ENCODE assay signal across 2 cellular contexts in the genomic region with DNA sequence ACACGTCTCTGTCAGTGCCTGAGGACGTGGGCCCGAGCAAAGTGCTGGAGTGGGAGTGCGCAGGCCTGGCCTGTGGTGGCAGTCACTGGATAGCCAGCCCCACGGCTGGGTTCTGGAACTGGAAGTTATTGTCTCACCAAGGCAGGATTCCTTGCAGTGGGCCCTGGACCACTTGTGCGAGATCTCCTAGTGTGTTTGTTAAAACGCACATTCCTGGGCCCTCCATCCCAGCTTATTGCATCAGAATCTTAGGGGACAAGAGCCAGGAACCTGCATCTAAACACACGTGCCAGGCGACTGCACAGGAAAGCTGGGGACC.
TF ChIP-seq lines count a peak whose summit lies in the region.

No MANE protein-coding gene starts in this region.

TF ChIP-seq in liver, 16 proteins besides CTCF, POLR2A, EP300 and RAD21:
- TF ChIP-seq JUND (IDR thresholded peaks at IDR 0.05) (no peak), FOXA1 (IDR thresholded peaks at IDR 0.05) (no peak), FOXA2 (IDR thresholded peaks at IDR 0.05) (no peak), TAF1 (conservative IDR thresholded peaks at IDR 0.05) (no peak), NR2F2 (IDR thresholded peaks at IDR 0.05) (no peak), YY1 (IDR thresholded peaks at IDR 0.05) (no peak), SP1 (IDR thresholded peaks at IDR 0.05) (no peak), EGR1 (IDR thresholded peaks at IDR 0.05; ENCODE audit: low read depth in 2 of 2) (no peak), GABPA (IDR thresholded peaks at IDR 0.05 in 1 of 2, conservative IDR thresholded peaks at IDR 0.05 in 1 of 2) (no peak), RXRA (IDR thresholded peaks at IDR 0.05) (no peak), HNF4G (IDR thresholded peaks at IDR 0.05) (no peak), HNF4A (conservative IDR thresholded peaks at IDR 0.05) (no peak)
- TF ChIP-seq, protein P1, sequence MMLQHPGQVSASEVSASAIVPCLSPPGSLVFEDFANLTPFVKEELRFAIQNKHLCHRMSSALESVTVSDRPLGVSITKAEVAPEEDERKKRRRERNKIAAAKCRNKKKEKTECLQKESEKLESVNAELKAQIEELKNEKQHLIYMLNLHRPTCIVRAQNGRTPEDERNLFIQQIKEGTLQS (IDR thresholded peaks at IDR 0.05): no peak
- TF ChIP-seq, protein P2, sequence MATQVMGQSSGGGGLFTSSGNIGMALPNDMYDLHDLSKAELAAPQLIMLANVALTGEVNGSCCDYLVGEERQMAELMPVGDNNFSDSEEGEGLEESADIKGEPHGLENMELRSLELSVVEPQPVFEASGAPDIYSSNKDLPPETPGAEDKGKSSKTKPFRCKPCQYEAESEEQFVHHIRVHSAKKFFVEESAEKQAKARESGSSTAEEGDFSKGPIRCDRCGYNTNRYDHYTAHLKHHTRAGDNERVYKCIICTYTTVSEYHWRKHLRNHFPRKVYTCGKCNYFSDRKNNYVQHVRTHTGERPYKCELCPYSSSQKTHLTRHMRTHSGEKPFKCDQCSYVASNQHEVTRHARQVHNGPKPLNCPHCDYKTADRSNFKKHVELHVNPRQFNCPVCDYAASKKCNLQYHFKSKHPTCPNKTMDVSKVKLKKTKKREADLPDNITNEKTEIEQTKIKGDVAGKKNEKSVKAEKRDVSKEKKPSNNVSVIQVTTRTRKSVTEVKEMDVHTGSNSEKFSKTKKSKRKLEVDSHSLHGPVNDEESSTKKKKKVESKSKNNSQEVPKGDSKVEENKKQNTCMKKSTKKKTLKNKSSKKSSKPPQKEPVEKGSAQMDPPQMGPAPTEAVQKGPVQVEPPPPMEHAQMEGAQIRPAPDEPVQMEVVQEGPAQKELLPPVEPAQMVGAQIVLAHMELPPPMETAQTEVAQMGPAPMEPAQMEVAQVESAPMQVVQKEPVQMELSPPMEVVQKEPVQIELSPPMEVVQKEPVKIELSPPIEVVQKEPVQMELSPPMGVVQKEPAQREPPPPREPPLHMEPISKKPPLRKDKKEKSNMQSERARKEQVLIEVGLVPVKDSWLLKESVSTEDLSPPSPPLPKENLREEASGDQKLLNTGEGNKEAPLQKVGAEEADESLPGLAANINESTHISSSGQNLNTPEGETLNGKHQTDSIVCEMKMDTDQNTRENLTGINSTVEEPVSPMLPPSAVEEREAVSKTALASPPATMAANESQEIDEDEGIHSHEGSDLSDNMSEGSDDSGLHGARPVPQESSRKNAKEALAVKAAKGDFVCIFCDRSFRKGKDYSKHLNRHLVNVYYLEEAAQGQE (IDR thresholded peaks at IDR 0.05): no peak
- TF ChIP-seq, protein P3, sequence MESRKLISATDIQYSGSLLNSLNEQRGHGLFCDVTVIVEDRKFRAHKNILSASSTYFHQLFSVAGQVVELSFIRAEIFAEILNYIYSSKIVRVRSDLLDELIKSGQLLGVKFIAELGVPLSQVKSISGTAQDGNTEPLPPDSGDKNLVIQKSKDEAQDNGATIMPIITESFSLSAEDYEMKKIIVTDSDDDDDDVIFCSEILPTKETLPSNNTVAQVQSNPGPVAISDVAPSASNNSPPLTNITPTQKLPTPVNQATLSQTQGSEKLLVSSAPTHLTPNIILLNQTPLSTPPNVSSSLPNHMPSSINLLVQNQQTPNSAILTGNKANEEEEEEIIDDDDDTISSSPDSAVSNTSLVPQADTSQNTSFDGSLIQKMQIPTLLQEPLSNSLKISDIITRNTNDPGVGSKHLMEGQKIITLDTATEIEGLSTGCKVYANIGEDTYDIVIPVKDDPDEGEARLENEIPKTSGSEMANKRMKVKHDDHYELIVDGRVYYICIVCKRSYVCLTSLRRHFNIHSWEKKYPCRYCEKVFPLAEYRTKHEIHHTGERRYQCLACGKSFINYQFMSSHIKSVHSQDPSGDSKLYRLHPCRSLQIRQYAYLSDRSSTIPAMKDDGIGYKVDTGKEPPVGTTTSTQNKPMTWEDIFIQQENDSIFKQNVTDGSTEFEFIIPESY (IDR thresholded peaks at IDR 0.05): no peak
- TF ChIP-seq, protein P4, sequence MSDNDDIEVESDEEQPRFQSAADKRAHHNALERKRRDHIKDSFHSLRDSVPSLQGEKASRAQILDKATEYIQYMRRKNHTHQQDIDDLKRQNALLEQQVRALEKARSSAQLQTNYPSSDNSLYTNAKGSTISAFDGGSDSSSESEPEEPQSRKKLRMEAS (IDR thresholded peaks at IDR 0.05): no peak

TF ChIP-seq in HepG2, 621 proteins besides CTCF, POLR2A, EP300 and RAD21:
- TF ChIP-seq CCDC6 (CRISPR knock-in tag; IDR thresholded peaks at IDR 0.05): no peak
- TF ChIP-seq CHD2 (IDR thresholded peaks at IDR 0.05; ENCODE audit: low read depth, low read length): no peak
- TF ChIP-seq, protein P5, sequence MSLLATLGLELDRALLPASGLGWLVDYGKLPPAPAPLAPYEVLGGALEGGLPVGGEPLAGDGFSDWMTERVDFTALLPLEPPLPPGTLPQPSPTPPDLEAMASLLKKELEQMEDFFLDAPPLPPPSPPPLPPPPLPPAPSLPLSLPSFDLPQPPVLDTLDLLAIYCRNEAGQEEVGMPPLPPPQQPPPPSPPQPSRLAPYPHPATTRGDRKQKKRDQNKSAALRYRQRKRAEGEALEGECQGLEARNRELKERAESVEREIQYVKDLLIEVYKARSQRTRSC (CRISPR knock-in tag; IDR thresholded peaks at IDR 0.05; ENCODE audit: low read depth): no peak
- no peak for TF ChIP-seq NR2C2 (CRISPR knock-in tag; IDR thresholded peaks at IDR 0.05; ENCODE audit: borderline replicate concordance)
- TF ChIP-seq, protein P6, sequence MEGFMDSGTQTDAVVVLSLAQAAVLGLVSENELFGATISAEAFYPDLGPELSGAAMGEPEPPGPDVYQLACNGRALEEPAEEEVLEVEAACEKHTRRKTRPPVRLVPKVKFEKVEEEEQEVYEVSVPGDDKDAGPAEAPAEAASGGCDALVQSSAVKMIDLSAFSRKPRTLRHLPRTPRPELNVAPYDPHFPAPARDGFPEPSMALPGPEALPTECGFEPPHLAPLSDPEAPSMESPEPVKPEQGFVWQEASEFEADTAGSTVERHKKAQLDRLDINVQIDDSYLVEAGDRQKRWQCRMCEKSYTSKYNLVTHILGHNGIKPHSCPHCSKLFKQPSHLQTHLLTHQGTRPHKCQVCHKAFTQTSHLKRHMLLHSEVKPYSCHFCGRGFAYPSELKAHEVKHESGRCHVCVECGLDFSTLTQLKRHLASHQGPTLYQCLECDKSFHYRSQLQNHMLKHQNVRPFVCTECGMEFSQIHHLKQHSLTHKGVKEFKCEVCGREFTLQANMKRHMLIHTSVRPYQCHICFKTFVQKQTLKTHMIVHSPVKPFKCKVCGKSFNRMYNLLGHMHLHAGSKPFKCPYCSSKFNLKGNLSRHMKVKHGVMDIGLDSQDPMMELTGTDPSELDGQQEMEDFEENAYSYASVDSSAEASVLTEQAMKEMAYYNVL (CRISPR knock-in tag; IDR thresholded peaks at IDR 0.05; ENCODE audit: borderline replicate concordance): no peak
- TF ChIP-seq, protein P7, sequence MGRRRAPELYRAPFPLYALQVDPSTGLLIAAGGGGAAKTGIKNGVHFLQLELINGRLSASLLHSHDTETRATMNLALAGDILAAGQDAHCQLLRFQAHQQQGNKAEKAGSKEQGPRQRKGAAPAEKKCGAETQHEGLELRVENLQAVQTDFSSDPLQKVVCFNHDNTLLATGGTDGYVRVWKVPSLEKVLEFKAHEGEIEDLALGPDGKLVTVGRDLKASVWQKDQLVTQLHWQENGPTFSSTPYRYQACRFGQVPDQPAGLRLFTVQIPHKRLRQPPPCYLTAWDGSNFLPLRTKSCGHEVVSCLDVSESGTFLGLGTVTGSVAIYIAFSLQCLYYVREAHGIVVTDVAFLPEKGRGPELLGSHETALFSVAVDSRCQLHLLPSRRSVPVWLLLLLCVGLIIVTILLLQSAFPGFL (CRISPR knock-in tag; IDR thresholded peaks at IDR 0.05): no peak
- TF ChIP-seq, protein P8, sequence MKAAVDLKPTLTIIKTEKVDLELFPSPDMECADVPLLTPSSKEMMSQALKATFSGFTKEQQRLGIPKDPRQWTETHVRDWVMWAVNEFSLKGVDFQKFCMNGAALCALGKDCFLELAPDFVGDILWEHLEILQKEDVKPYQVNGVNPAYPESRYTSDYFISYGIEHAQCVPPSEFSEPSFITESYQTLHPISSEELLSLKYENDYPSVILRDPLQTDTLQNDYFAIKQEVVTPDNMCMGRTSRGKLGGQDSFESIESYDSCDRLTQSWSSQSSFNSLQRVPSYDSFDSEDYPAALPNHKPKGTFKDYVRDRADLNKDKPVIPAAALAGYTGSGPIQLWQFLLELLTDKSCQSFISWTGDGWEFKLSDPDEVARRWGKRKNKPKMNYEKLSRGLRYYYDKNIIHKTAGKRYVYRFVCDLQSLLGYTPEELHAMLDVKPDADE (CRISPR knock-in tag; IDR thresholded peaks at IDR 0.05): no peak
- TF ChIP-seq, protein P9, sequence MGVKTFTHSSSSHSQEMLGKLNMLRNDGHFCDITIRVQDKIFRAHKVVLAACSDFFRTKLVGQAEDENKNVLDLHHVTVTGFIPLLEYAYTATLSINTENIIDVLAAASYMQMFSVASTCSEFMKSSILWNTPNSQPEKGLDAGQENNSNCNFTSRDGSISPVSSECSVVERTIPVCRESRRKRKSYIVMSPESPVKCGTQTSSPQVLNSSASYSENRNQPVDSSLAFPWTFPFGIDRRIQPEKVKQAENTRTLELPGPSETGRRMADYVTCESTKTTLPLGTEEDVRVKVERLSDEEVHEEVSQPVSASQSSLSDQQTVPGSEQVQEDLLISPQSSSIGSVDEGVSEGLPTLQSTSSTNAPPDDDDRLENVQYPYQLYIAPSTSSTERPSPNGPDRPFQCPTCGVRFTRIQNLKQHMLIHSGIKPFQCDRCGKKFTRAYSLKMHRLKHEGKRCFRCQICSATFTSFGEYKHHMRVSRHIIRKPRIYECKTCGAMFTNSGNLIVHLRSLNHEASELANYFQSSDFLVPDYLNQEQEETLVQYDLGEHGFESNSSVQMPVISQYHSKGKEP (CRISPR knock-in tag; IDR thresholded peaks at IDR 0.05): no peak
- no peak for TF ChIP-seq NR2F6 (IDR thresholded peaks at IDR 0.05)
- TF ChIP-seq NR2F6 (CRISPR knock-in tag; IDR thresholded peaks at IDR 0.05): no peak
- no peak for TF ChIP-seq KDM6A (CRISPR knock-in tag; IDR thresholded peaks at IDR 0.05; ENCODE audit: low read depth)
TF ChIP-seq in HepG2: peak in this region for 0.
